Comparison of ENCODE assay signal across 9 cellular contexts in the genomic region with DNA sequence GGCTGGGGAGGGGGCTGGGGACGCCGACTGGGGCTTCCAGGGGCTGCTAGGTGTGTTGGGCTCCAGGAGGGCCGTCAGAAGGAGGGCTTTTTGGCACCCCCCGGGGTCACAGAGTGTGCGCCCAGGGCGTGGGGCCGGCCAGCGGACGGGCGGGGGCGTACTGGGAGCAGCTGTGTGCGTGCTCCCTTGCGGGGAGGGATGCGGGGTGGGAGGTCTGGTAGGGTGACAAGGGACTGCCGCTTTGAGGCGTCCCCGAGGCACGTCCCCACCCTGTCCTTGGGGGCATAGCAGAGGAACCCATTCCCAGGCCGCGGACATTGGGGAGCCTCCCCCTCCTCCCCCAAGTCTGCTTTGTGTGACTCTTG. TPM values are rescaled to one million over a fixed set of nuclear protein-coding genes. Genes with fewer than 3 reads are reported as not detected.
DNase-seq lines count a peak whose midpoint lies in the region; ATAC-seq and TF ChIP-seq lines count a peak whose summit lies in the region.
"Had no signal": no experiment of that assay in that cellular context is flagged by ENCODE, and none has a peak within 500 bp of the region (broad histone marks: within the 10 kb centered on the region; RNA-seq: fewer than 3 reads in every experiment).

No MANE protein-coding gene starts in this region.

- TF ChIP-seq CTCF in OCI-LY1 (IDR thresholded peaks at IDR 0.05; ENCODE audit: low read length) = no peak
- TF ChIP-seq CTCF in hepatocyte (IDR thresholded peaks at IDR 0.05; ENCODE audit: poor library complexity) = no peak
- TF ChIP-seq CTCF in gastrocnemius medialis (IDR thresholded peaks at IDR 0.05 in 4 of 5, conservative IDR thresholded peaks at IDR 0.05 in 1 of 5) = no peak

- ATAC-seq in gastrocnemius medialis (no peak), HG02571 (IDR thresholded peaks at IDR 0.05; ENCODE audit: unreplicated experiment) (no peak)

- H3K9me3 ChIP-seq in ES-I3 (ENCODE audit: control insufficient read depth, insufficient read depth, low read length) = no peaks in the 10 kb centered on the region
- H3K9me3 ChIP-seq in OCI-LY1 (ENCODE audit: low read length) = no peaks in the 10 kb centered on the region
- H3K9me3 ChIP-seq in hepatocyte (ENCODE audit: low read depth) = no peaks in the 10 kb centered on the region
- H3K9me3 ChIP-seq in gastrocnemius medialis = no peaks in the 10 kb centered on the region

- H3K9ac ChIP-seq in ES-I3 (ENCODE audit: low read depth, low read length) = peak overlapping the region; percentile 52; the same call in 1 of the 2 replicates
- H3K9ac ChIP-seq in OCI-LY1 (ENCODE audit: low read length) = no peak overlapping the region

- in situ Hi-C loops in gastrocnemius medialis (cut with MboI; ENCODE audit: low sequenced_read_pairs in 4 of 4) = loop anchor here in 2 of 4 donors (10.0 kb wide), 1 partner anchor 52 kb away; no protein-coding TSS in a partner anchor

- H3K27ac ChIP-seq in OCI-LY1 (ENCODE audit: low read depth, low read length, poor library complexity, severe bottlenecking) (no peak overlapping the region), hepatocyte (no peak overlapping the region), gastrocnemius medialis (peak overlapping the region in 3 of 4 donors; percentile 74 to 84 (median 78))

- no peak overlapping the region for H3K4me3 ChIP-seq in OCI-LY1 (ENCODE audit: low read depth, low read length, poor library complexity, severe bottlenecking)
- peak overlapping the region; percentile 70 for H3K4me3 ChIP-seq in hepatocyte
- H3K4me3 ChIP-seq in gastrocnemius medialis = peak overlapping the region; percentile 57 to 83 (median 59)

- no peaks in the 10 kb centered on the region for H3K79me2 ChIP-seq in OCI-LY1 (ENCODE audit: insufficient read depth, low read length)
- H3K79me2 ChIP-seq in hepatocyte = no peaks in the 10 kb centered on the region

- peak overlapping the region; percentile 63 for H3K4me2 ChIP-seq in OCI-LY1 (ENCODE audit: low read length)
- peak overlapping the region; percentile 93 for H3K4me2 ChIP-seq in hepatocyte

- no peaks in the 10 kb centered on the region for H3F3A ChIP-seq in OCI-LY1 (ENCODE audit: insufficient read depth, low read length)

- DNase-seq in hepatocyte (ENCODE audit: low spot score) = no peak
- no peak for DNase-seq in gastrocnemius medialis
- no peak for DNase-seq in NK-92 (lab: John Stamatoyannopoulos, UW; ENCODE audit: unreplicated experiment)
- DNase-seq in D341Med (ENCODE audit: low spot score) = no peak
- DNase-seq in foreskin melanocyte = no peak

- H3K4me1 ChIP-seq in ES-I3 (ENCODE audit: insufficient read depth, low read length) = peaks cover 42% of the 10 kb centered on the region
- H3K4me1 ChIP-seq in OCI-LY1 (ENCODE audit: insufficient read depth, low read length, severe bottlenecking) = peaks cover 18% of the 10 kb centered on the region
- peaks cover 54% of the 10 kb centered on the region for H3K4me1 ChIP-seq in hepatocyte (ENCODE audit: insufficient read depth)
- peaks cover 40 to 58% of the 10 kb centered on the region in 2 donors for H3K4me1 ChIP-seq in gastrocnemius medialis

- 11% methylated on average over 17 of the region's 20 CpGs for WGBS in hepatocyte (ENCODE audit: low lambda C conversion rate, missing lambda C conversion rate)

- H2AFZ ChIP-seq in OCI-LY1 (ENCODE audit: low read length) (no peak overlapping the region), hepatocyte (no peak overlapping the region)

- H3K9me2 ChIP-seq in OCI-LY1 (ENCODE audit: low read depth, low read length) (no peaks in the 10 kb centered on the region), hepatocyte (replicated peaks; ENCODE audit: insufficient read depth) (no peaks in the 10 kb centered on the region)

- H4K20me1 ChIP-seq in OCI-LY1 (ENCODE audit: insufficient read depth, low read length) = no peaks in the 10 kb centered on the region
- H4K20me1 ChIP-seq in hepatocyte (ENCODE audit: insufficient read depth, poor library complexity, severe bottlenecking) = no peaks in the 10 kb centered on the region

- no peak for TF ChIP-seq POLR2A in gastrocnemius medialis (IDR thresholded peaks at IDR 0.05)

- H3K27me3 ChIP-seq in OCI-LY1 (ENCODE audit: insufficient read depth, low read length) = peaks cover 16% of the 10 kb centered on the region
- H3K27me3 ChIP-seq in hepatocyte = peaks cover 18% of the 10 kb centered on the region
- no peaks in the 10 kb centered on the region for H3K27me3 ChIP-seq in gastrocnemius medialis

- H3K36me3 ChIP-seq in ES-I3 (ENCODE audit: insufficient read depth, low read length) = no peaks in the 10 kb centered on the region
- no peaks in the 10 kb centered on the region for H3K36me3 ChIP-seq in OCI-LY1 (ENCODE audit: insufficient read depth, low read length)
- H3K36me3 ChIP-seq in hepatocyte (replicated peaks; ENCODE audit: insufficient read depth, low read depth) = no peaks in the 10 kb centered on the region
- H3K36me3 ChIP-seq in gastrocnemius medialis = no peaks in the 10 kb centered on the region

- intact Hi-C loops in gastrocnemius medialis (cut with DNase I; ENCODE audit: low total_unique reads) = no loop called here

RNA-seq across cellular contexts. Expression of a gene that starts 1.1 kb away (rescaled TPM):
- total RNA-seq in hepatocyte (0.80 and 1.4 TPM in 2 replicates), gastrocnemius medialis (1 to 10 TPM in 2 of 4 donors, under 1 TPM in 2; 0.20 to 3.9 (median 0.94) TPM)
- polyA plus RNA-seq in hepatocyte = 4.2 and 5.0 TPM in 2 replicates
- total RNA-seq: glomerular endothelial cell had no signal

Comparison
In these comparisons a context has a peak if more than half of its experiments do, and no peak if none do; other contexts are left out.
1. H3K27ac ChIP-seq: peak in gastrocnemius medialis (3 of 4); none in OCI-LY1 (single experiment) and hepatocyte (single experiment).